Comparison of ENCODE assay signal across 3 cellular contexts in the genomic region with DNA sequence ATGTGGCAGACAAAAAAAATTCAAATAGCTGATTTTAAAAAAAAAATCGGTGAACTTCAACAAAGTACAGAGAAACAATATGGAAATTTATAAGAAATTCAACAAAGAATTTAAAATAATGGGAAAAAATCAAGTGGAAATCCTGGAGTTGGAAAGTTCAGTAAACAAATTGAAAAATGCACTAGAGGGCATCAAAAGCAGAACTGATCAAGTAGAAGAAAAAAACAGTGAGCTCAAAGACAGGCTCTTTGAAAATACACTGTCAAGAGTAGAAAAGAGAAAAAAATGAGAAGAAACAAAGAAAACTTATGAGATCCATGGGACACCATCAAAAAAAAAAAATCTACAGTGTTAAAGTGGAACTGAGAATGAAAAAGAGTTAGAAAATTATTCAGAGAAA.
TF ChIP-seq lines count a peak whose summit lies in the region.

No MANE protein-coding gene starts in this region.

TF ChIP-seq in A549, 52 proteins besides CTCF, POLR2A, EP300 and RAD21 (continued from another document):
- TF ChIP-seq, protein P1, sequence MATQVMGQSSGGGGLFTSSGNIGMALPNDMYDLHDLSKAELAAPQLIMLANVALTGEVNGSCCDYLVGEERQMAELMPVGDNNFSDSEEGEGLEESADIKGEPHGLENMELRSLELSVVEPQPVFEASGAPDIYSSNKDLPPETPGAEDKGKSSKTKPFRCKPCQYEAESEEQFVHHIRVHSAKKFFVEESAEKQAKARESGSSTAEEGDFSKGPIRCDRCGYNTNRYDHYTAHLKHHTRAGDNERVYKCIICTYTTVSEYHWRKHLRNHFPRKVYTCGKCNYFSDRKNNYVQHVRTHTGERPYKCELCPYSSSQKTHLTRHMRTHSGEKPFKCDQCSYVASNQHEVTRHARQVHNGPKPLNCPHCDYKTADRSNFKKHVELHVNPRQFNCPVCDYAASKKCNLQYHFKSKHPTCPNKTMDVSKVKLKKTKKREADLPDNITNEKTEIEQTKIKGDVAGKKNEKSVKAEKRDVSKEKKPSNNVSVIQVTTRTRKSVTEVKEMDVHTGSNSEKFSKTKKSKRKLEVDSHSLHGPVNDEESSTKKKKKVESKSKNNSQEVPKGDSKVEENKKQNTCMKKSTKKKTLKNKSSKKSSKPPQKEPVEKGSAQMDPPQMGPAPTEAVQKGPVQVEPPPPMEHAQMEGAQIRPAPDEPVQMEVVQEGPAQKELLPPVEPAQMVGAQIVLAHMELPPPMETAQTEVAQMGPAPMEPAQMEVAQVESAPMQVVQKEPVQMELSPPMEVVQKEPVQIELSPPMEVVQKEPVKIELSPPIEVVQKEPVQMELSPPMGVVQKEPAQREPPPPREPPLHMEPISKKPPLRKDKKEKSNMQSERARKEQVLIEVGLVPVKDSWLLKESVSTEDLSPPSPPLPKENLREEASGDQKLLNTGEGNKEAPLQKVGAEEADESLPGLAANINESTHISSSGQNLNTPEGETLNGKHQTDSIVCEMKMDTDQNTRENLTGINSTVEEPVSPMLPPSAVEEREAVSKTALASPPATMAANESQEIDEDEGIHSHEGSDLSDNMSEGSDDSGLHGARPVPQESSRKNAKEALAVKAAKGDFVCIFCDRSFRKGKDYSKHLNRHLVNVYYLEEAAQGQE (IDR thresholded peaks at IDR 0.05): no peak
- TF ChIP-seq ZC3H11A (IDR thresholded peaks at IDR 0.05) (no peak), GATA3 (IDR thresholded peaks at IDR 0.05; ENCODE audit: borderline replicate concordance) (no peak), CBX2 (IDR thresholded peaks at IDR 0.05; ENCODE audit: borderline replicate concordance, low read depth) (no peak), RARB (CRISPR knock-in tag; IDR thresholded peaks at IDR 0.05) (no peak), ZNF302 (CRISPR knock-in tag; IDR thresholded peaks at IDR 0.05) (no peak), MAZ (IDR thresholded peaks at IDR 0.05; ENCODE audit: borderline replicate concordance, low read depth, low read length) (no peak), TP53 (CRISPR knock-in tag; IDR thresholded peaks at IDR 0.05) (no peak), RCOR1 (IDR thresholded peaks at IDR 0.05; ENCODE audit: low read depth, low read length) (no peak), BCL3 (IDR thresholded peaks at IDR 0.05) (no peak), PHF8 (IDR thresholded peaks at IDR 0.05; ENCODE audit: borderline replicate concordance, low read depth) (no peak)

TF ChIP-seq in HEK293, 187 proteins besides CTCF, POLR2A, EP300 and RAD21 (continued from another document):
- TF ChIP-seq, protein P2, sequence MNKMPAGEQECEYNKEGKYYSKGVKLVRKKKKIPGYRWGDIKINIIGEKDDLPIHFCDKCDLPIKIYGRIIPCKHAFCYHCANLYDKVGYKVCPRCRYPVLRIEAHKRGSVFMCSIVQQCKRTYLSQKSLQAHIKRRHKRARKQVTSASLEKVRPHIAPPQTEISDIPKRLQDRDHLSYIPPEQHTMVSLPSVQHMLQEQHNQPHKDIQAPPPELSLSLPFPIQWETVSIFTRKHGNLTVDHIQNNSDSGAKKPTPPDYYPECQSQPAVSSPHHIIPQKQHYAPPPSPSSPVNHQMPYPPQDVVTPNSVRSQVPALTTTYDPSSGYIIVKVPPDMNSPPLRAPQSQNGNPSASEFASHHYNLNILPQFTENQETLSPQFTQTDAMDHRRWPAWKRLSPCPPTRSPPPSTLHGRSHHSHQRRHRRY (tag by site-specific recombination; IDR thresholded peaks at IDR 0.05): no peak
- TF ChIP-seq ZNF48 (tag by site-specific recombination; IDR thresholded peaks at IDR 0.05) (no peak), ZNF248 (tag by site-specific recombination; IDR thresholded peaks at IDR 0.05) (no peak), ZNF2 (tag by site-specific recombination; IDR thresholded peaks at IDR 0.05) (no peak), ZNF791 (tag by site-specific recombination; IDR thresholded peaks at IDR 0.05) (no peak), SALL2 (tag by site-specific recombination; IDR thresholded peaks at IDR 0.05; ENCODE audit: borderline replicate concordance) (no peak)

TF ChIP-seq in K562, 482 proteins besides CTCF, POLR2A, EP300 and RAD21:
- TF ChIP-seq TFE3 (CRISPR knock-in tag; IDR thresholded peaks at IDR 0.05) (no peak), PHTF2 (CRISPR knock-in tag; IDR thresholded peaks at IDR 0.05) (no peak), TRIM28 (IDR thresholded peaks at IDR 0.05) (peak; percentile 94), VEZF1 (CRISPR knock-in tag; IDR thresholded peaks at IDR 0.05) (no peak), CBX5 (IDR thresholded peaks at IDR 0.05; ENCODE audit: borderline replicate concordance, low read depth) (peak; percentile 78), CBX3 (IDR thresholded peaks at IDR 0.05; ENCODE audit: borderline replicate concordance in 1 of 2, low read length in 2 of 2) (peak in 1 of 2 experiments; percentile 87; a peak in 2 of 3 replicates), HLTF (IDR thresholded peaks at IDR 0.05) (0 out of 2 replicates have a peak, but pooled peaks have one; percentile 76), SPI1 (IDR thresholded peaks at IDR 0.05; ENCODE audit: borderline replicate concordance, low read depth, low read length) (peak; percentile 29; the same call in 1 of the 2 replicates), ZNF280A (IDR thresholded peaks at IDR 0.05; ENCODE audit: low read depth, partially characterized antibody) (peak; percentile 20), ZNF583 (CRISPR knock-in tag; IDR thresholded peaks at IDR 0.05) (peak; percentile 98), TRIM24 (IDR thresholded peaks at IDR 0.05) (peak in 1 of 2 experiments; percentile 23; a peak in 1 of 4 replicates)
- TF ChIP-seq, protein P3, sequence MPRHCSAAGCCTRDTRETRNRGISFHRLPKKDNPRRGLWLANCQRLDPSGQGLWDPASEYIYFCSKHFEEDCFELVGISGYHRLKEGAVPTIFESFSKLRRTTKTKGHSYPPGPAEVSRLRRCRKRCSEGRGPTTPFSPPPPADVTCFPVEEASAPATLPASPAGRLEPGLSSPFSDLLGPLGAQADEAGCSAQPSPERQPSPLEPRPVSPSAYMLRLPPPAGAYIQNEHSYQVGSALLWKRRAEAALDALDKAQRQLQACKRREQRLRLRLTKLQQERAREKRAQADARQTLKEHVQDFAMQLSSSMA (CRISPR knock-in tag; IDR thresholded peaks at IDR 0.05): no peak
